ENCODE assay signal across 21 cellular contexts in genomic region chr22:33350391-33350955, GRCh38.
"Had no signal": no experiment of that assay in that cellular context is flagged by ENCODE, and none has a peak within 500 bp of the region (broad histone marks: within the 10 kb centered on the region; RNA-seq: fewer than 3 reads in every experiment).

No MANE protein-coding gene starts in this region.

- H3K27ac ChIP-seq: cardiac muscle cell, pancreas, right lobe of liver, stomach had no signal

- H3K4me2 ChIP-seq: SK-N-SH, smooth muscle cell had no signal

- ATAC-seq: activated CD8-positive, alpha-beta memory T cell treated with anti-CD3 and anti-CD28 coated beads, Interleukin-2, amount 10 ng/mL, durations not matched to agents 7 days and 5 days; activated T-helper 17 cell treated with anti-CD3 and anti-CD28 coated beads, Interleukin-2, amount 50 U/mL, for 72 hours; effector memory CD8-positive, alpha-beta T cell; left lobe of liver; pancreas; right lobe of liver; stimulated activated effector memory CD8-positive, alpha-beta T cell treated with anti-CD3 and anti-CD28 coated beads, Interleukin-12 subunit alpha, Interleukin-12 subunit beta, amount 100 ng/mL, for 72 hours had no signal

- H3K36me3 ChIP-seq: cardiac muscle cell, pancreas, right lobe of liver had no signal

- DNase-seq: activated CD4-positive, alpha-beta T cell treated with anti-CD3 and anti-CD28 coated beads, Interleukin-2, amount 50 U/mL, for 4 hours; activated CD8-positive, alpha-beta memory T cell treated with anti-CD3 and anti-CD28 coated beads, Interleukin-2, amount 10 ng/mL, durations not matched to agents 7 days and 5 days; activated naive CD4-positive, alpha-beta T cell; activated naive CD8-positive, alpha-beta T cell treated with anti-CD3 and anti-CD28 coated beads, Interleukin-2, amount 10 ng/mL, durations not matched to agents 7 days and 5 days; amygdala; effector memory CD8-positive, alpha-beta T cell; erythroblast; immature natural killer cell; naive B cell; pancreas; right lobe of liver; SK-N-SH; stimulated activated CD4-positive, alpha-beta T cell treated with anti-CD3 and anti-CD28 coated beads, Interleukin-4, amount 100 ng/mL, for 24 hours; stomach; trophoblast cell had no signal

- H3K9ac ChIP-seq: SK-N-SH had no signal

- H3K4me3 ChIP-seq: cardiac muscle cell, pancreas, right lobe of liver, smooth muscle cell, stomach had no signal

- H3K4me1 ChIP-seq: pancreas, right lobe of liver had no signal

- H3K27me3 ChIP-seq: cardiac muscle cell, pancreas, right lobe of liver, stomach had no signal

- H3K4me1 Mint-ChIP-seq: activated CD8-positive, alpha-beta memory T cell treated with anti-CD3 and anti-CD28 coated beads, Interleukin-2, amount 10 ng/mL, durations not matched to agents 7 days and 5 days; activated naive CD8-positive, alpha-beta T cell treated with anti-CD3 and anti-CD28 coated beads, Interleukin-2, amount 10 ng/mL, durations not matched to agents 7 days and 5 days; activated T-helper 17 cell treated with anti-CD3 and anti-CD28 coated beads, Interleukin-2, amount 50 U/mL, for 72 hours; immature natural killer cell; stimulated activated effector memory CD8-positive, alpha-beta T cell treated with anti-CD3 and anti-CD28 coated beads, Interleukin-12 subunit alpha, Interleukin-12 subunit beta, amount 100 ng/mL, for 72 hours had no signal

- H3K9me3 ChIP-seq: pancreas, right lobe of liver, SK-N-SH, stomach had no signal

- H3K27me3 Mint-ChIP-seq: activated CD8-positive, alpha-beta memory T cell treated with anti-CD3 and anti-CD28 coated beads, Interleukin-2, amount 10 ng/mL, durations not matched to agents 7 days and 5 days; activated naive CD8-positive, alpha-beta T cell treated with anti-CD3 and anti-CD28 coated beads, Interleukin-2, amount 10 ng/mL, durations not matched to agents 7 days and 5 days; activated T-helper 17 cell treated with anti-CD3 and anti-CD28 coated beads, Interleukin-2, amount 50 U/mL, for 72 hours had no signal

- H3K27ac Mint-ChIP-seq: activated CD8-positive, alpha-beta memory T cell treated with anti-CD3 and anti-CD28 coated beads, Interleukin-2, amount 10 ng/mL, durations not matched to agents 7 days and 5 days; activated naive CD8-positive, alpha-beta T cell treated with anti-CD3 and anti-CD28 coated beads, Interleukin-2, amount 10 ng/mL, durations not matched to agents 7 days and 5 days; activated T-helper 17 cell treated with anti-CD3 and anti-CD28 coated beads, Interleukin-2, amount 50 U/mL, for 72 hours; effector memory CD8-positive, alpha-beta T cell; immature natural killer cell; stimulated activated effector memory CD8-positive, alpha-beta T cell treated with anti-CD3 and anti-CD28 coated beads, Interleukin-12 subunit alpha, Interleukin-12 subunit beta, amount 100 ng/mL, for 72 hours; T-helper 2 cell treated with Interferon-gamma antibody and Interleukin-4, amounts not matched to agents 5 μg/mL and 100 μg/mL, for 36 hours had no signal

- H3K4me3 Mint-ChIP-seq: activated CD8-positive, alpha-beta memory T cell treated with anti-CD3 and anti-CD28 coated beads, Interleukin-2, amount 10 ng/mL, durations not matched to agents 7 days and 5 days; activated naive CD8-positive, alpha-beta T cell treated with anti-CD3 and anti-CD28 coated beads, Interleukin-2, amount 10 ng/mL, durations not matched to agents 7 days and 5 days; activated T-helper 17 cell treated with anti-CD3 and anti-CD28 coated beads, Interleukin-2, amount 50 U/mL, for 72 hours; effector memory CD8-positive, alpha-beta T cell; immature natural killer cell; stimulated activated effector memory CD8-positive, alpha-beta T cell treated with anti-CD3 and anti-CD28 coated beads, Interleukin-12 subunit alpha, Interleukin-12 subunit beta, amount 100 ng/mL, for 72 hours; T-helper 2 cell treated with Interferon-gamma antibody and Interleukin-4, amounts not matched to agents 5 μg/mL and 100 μg/mL, for 36 hours had no signal

- H3K36me3 Mint-ChIP-seq: activated CD8-positive, alpha-beta memory T cell treated with anti-CD3 and anti-CD28 coated beads, Interleukin-2, amount 10 ng/mL, durations not matched to agents 7 days and 5 days; activated naive CD8-positive, alpha-beta T cell treated with anti-CD3 and anti-CD28 coated beads, Interleukin-2, amount 10 ng/mL, durations not matched to agents 7 days and 5 days; immature natural killer cell; stimulated activated effector memory CD8-positive, alpha-beta T cell treated with anti-CD3 and anti-CD28 coated beads, Interleukin-12 subunit alpha, Interleukin-12 subunit beta, amount 100 ng/mL, for 72 hours had no signal
